In genomic region chr12:38892090-38892786, GRCh38 we compare ENCODE assay signal across 13 cellular contexts. TPM values are rescaled to one million over a fixed set of nuclear protein-coding genes. Genes with fewer than 3 reads are reported as not detected.
DNase-seq lines count a peak whose midpoint lies in the region; ATAC-seq, FAIRE-seq and TF ChIP-seq lines count a peak whose summit lies in the region.
"Had no signal": no experiment of that assay in that cellular context is flagged by ENCODE, and none has a peak within 500 bp of the region (broad histone marks: within the 10 kb centered on the region; RNA-seq: fewer than 3 reads in every experiment).

No MANE protein-coding gene starts in this region.

- H3K4me3 ChIP-seq in bronchial epithelial cell (ENCODE audit: low read depth, low read length), result no peak overlapping the region
- peak overlapping the region; percentile 19 for H3K4me3 ChIP-seq in smooth muscle cell

- peaks cover 8% of the 10 kb centered on the region for H3K4me1 ChIP-seq in smooth muscle cell (ENCODE audit: low read depth)

- CTCF ChIA-PET in activated naive CD4-positive, alpha-beta T cell treated with anti-CD3 and anti-CD28 coated beads for 36 hours (lab: Charles Lee), result no interaction called here

- no peaks in the 10 kb centered on the region for H3K9me3 ChIP-seq in smooth muscle cell (replicated peaks; ENCODE audit: low read depth)

- H3K27ac ChIP-seq in smooth muscle cell (ENCODE audit: low read depth), result peak overlapping the region; percentile 55

- peaks cover 93% of the 10 kb centered on the region for H3K79me2 ChIP-seq in smooth muscle cell (ENCODE audit: low read depth)

- H3K9ac ChIP-seq in smooth muscle cell (ENCODE audit: low read depth), result no peak overlapping the region

- no peak overlapping the region for H3K27ac Mint-ChIP-seq in activated naive CD4-positive, alpha-beta T cell treated with anti-CD3 and anti-CD28 coated beads for 36 hours
- H3K27ac Mint-ChIP-seq: T-helper 2 cell treated with Interferon-gamma antibody and Interleukin-4, amounts not matched to agents 5 μg/mL and 100 μg/mL, for 36 hours had no signal

- peak; percentile 78 for ATAC-seq in HG02852 (IDR thresholded peaks at IDR 0.05; ENCODE audit: unreplicated experiment)

- 33% methylated on average over 4 of the region's 4 CpGs for WGBS in smooth muscle cell (ENCODE audit: low lambda C conversion rate)

- H3K27me3 ChIP-seq in bronchial epithelial cell (ENCODE audit: control insufficient read depth, insufficient read depth, low read length), result no peaks in the 10 kb centered on the region
- no peaks in the 10 kb centered on the region for H3K27me3 ChIP-seq in smooth muscle cell (ENCODE audit: low read depth)

- peaks cover 8% of the 10 kb centered on the region for H3K4me1 Mint-ChIP-seq in activated naive CD4-positive, alpha-beta T cell treated with anti-CD3 and anti-CD28 coated beads for 36 hours (ENCODE audit: low read depth)
- H3K4me1 Mint-ChIP-seq: naive B cell had no signal

- DNase-seq in activated naive CD4-positive, alpha-beta T cell treated with anti-CD3 and anti-CD28 coated beads for 36 hours, result peak; percentile 5
- no peak for DNase-seq in activated naive CD4-positive, alpha-beta T cell treated with anti-CD3 and anti-CD28 coated beads, Interleukin-2, amount 50 U/mL, for 16 hours
- DNase-seq in bronchial epithelial cell (ENCODE audit: low read depth) (peak; percentile 89), smooth muscle cell (lab: John Stamatoyannopoulos, UW; ENCODE audit: unreplicated experiment) (no peak), KG1 (lab: John Stamatoyannopoulos, UW) (no peak), KBM-7 (no peak), NAMALWA (ENCODE audit: low spot score) (no peak)
- DNase-seq: activated gamma-delta T cell, erythroblast, naive B cell, NCI-H345 had no signal

- no peaks in the 10 kb centered on the region for H3K27me3 Mint-ChIP-seq in activated naive CD4-positive, alpha-beta T cell treated with anti-CD3 and anti-CD28 coated beads for 36 hours (ENCODE audit: low read depth)
- H3K27me3 Mint-ChIP-seq: naive B cell had no signal

- no peak overlapping the region for H2AFZ ChIP-seq in smooth muscle cell (ENCODE audit: low read depth)

- peak overlapping the region; percentile 72 for H3K4me2 ChIP-seq in smooth muscle cell

- TF ChIP-seq CTCF in bronchial epithelial cell (IDR thresholded peaks at IDR 0.05; ENCODE audit: insufficient read depth, low read length, severe bottlenecking) (no peak), smooth muscle cell (IDR thresholded peaks at IDR 0.05; ENCODE audit: borderline replicate concordance, insufficient read depth, poor library complexity, severe bottlenecking) (no peak)

- H3F3A ChIP-seq in smooth muscle cell (ENCODE audit: low read depth), result peaks cover 17% of the 10 kb centered on the region

- H3K36me3 ChIP-seq in bronchial epithelial cell (ENCODE audit: control insufficient read depth, insufficient read depth, low read length) (no peaks in the 10 kb centered on the region), smooth muscle cell (ENCODE audit: low read depth) (no peaks in the 10 kb centered on the region)

- intact Hi-C loops in activated naive CD4-positive, alpha-beta T cell treated with anti-CD3 and anti-CD28 coated beads for 36 hours (cut with micrococcal nuclease), result loop anchor here (1.0 kb wide), 1 partner anchor 14 kb away; no protein-coding TSS in a partner anchor

- H3K9me3 Mint-ChIP-seq in activated naive CD4-positive, alpha-beta T cell treated with anti-CD3 and anti-CD28 coated beads for 36 hours, result no peaks in the 10 kb centered on the region

- FAIRE-seq in bronchial epithelial cell (lab: Jason Lieb, UNC), result no peak

- H3K36me3 Mint-ChIP-seq in activated naive CD4-positive, alpha-beta T cell treated with anti-CD3 and anti-CD28 coated beads for 36 hours (ENCODE audit: low read depth), result no peaks in the 10 kb centered on the region
- H3K36me3 Mint-ChIP-seq: naive B cell had no signal

- H4K20me1 ChIP-seq in smooth muscle cell (ENCODE audit: low read depth), result peaks cover 24% of the 10 kb centered on the region

- no peak overlapping the region for H3K4me3 Mint-ChIP-seq in activated naive CD4-positive, alpha-beta T cell treated with anti-CD3 and anti-CD28 coated beads for 36 hours
- H3K4me3 Mint-ChIP-seq: naive B cell; T-helper 2 cell treated with Interferon-gamma antibody and Interleukin-4, amounts not matched to agents 5 μg/mL and 100 μg/mL, for 36 hours had no signal

- in situ Hi-C loops in KBM-7 (cut with MboI; ENCODE audit: low pct_unique_long_range_greater_than_20kb, low sequenced_read_pairs), result no loop called here

RNA-seq across cellular contexts. Expression of gene CPNE8, which starts 13.2 kb away (rescaled TPM):
- total RNA-seq in activated naive CD4-positive, alpha-beta T cell treated with anti-CD3 and anti-CD28 coated beads for 36 hours, result 1 to 10 TPM; 3.5 to 5.7 TPM
- 6.8 and 7.1 TPM in 2 replicates for total RNA-seq in bronchial epithelial cell
- 19.4 and 24.2 TPM in 2 replicates for total RNA-seq in smooth muscle cell
- polyA plus RNA-seq in smooth muscle cell, result 6.3 and 13.8 TPM in 2 replicates

Comparison
In these comparisons a context has a peak if more than half of its experiments do, and no peak if none do; other contexts are left out.
1. DNase-seq: peak in activated naive CD4-positive, alpha-beta T cell treated with anti-CD3 and anti-CD28 coated beads for 36 hours (single experiment) and bronchial epithelial cell (single experiment); none in activated naive CD4-positive, alpha-beta T cell treated with anti-CD3 and anti-CD28 coated beads, Interleukin-2, amount 50 U/mL, for 16 hours (single experiment), smooth muscle cell (single experiment), KG1 (single experiment), KBM-7 (single experiment) and NAMALWA (single experiment).